In the genomic region with DNA sequence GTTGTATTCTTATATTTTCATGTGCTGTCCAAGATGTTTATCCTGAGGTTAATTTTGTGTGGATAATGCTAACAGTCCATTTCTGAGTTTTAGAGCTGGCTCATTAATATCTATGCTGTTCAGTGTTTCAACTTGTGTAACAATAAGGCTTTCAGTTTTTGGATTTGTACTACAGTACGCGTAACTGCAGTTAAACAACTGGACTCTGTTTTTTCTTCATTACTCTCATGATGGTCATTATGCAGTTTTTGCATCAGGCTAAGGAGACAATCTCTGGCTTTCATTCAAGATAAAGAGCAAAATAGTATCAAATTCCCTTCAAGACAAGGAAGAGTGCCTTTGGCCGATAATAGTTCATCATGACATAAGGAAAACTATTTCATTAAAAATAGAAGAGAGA, we compare ENCODE assay signal across 23 cellular contexts.
DNase-seq lines count a peak whose midpoint lies in the region; ATAC-seq and TF ChIP-seq lines count a peak whose summit lies in the region.
"Had no signal": no experiment of that assay in that cellular context is flagged by ENCODE, and none has a peak within 500 bp of the region (broad histone marks: within the 10 kb centered on the region; RNA-seq: fewer than 3 reads in every experiment).

No MANE protein-coding gene starts in this region.

- H3K27ac Mint-ChIP-seq in mesothelial cell of epicardium, result peak overlapping the region; percentile 44
- H3K27ac Mint-ChIP-seq in activated CD4-positive, alpha-beta T cell treated with anti-CD3 and anti-CD28 coated beads, Interleukin-2, amount 10 ng/mL, durations not matched to agents 24 days and 14 days, result no peak overlapping the region
- H3K27ac Mint-ChIP-seq: CD14-positive monocyte; CD4-positive, alpha-beta T cell; CD8-positive, alpha-beta memory T cell; HFFc6 had no signal

- no peaks in the 10 kb centered on the region for H3K27me3 ChIP-seq in endocrine pancreas (ENCODE audit: control insufficient read depth, insufficient read depth, low read length)
- H3K27me3 ChIP-seq: BE2C; BLaER1 treated with 17β-estradiol and CSF1 and Interleukin-3, amounts not matched to agents 10 nM and 100 nM had no signal

- H3K4me1 ChIP-seq in endocrine pancreas (ENCODE audit: control insufficient read depth, insufficient read depth, low read length), result peaks cover 3% of the 10 kb centered on the region
- H3K4me1 ChIP-seq: A549, BE2C had no signal

- no peaks in the 10 kb centered on the region for H3K27me3 Mint-ChIP-seq in mesothelial cell of epicardium (ENCODE audit: low read depth)
- no peaks in the 10 kb centered on the region for H3K27me3 Mint-ChIP-seq in activated CD4-positive, alpha-beta T cell treated with anti-CD3 and anti-CD28 coated beads, Interleukin-2, amount 10 ng/mL, durations not matched to agents 24 days and 14 days
- H3K27me3 Mint-ChIP-seq: CD4-positive, alpha-beta T cell; CD8-positive, alpha-beta memory T cell had no signal

- TF ChIP-seq CTCF in mesothelial cell of epicardium (IDR thresholded peaks at IDR 0.05; ENCODE audit: unreplicated experiment), result no peak

- no peaks in the 10 kb centered on the region for H3K36me3 ChIP-seq in endocrine pancreas (ENCODE audit: control insufficient read depth, insufficient read depth, low read length)
- H3K36me3 ChIP-seq: BE2C; BLaER1 treated with 17β-estradiol and CSF1 and Interleukin-3, amounts not matched to agents 10 nM and 100 nM; HAP-1 had no signal

- peak; percentile 73 for ATAC-seq in sciatic nerve
- ATAC-seq: A549 had no signal

- H3K36me3 Mint-ChIP-seq in mesothelial cell of epicardium, result peaks cover 17% of the 10 kb centered on the region
- no peaks in the 10 kb centered on the region for H3K36me3 Mint-ChIP-seq in activated CD4-positive, alpha-beta T cell treated with anti-CD3 and anti-CD28 coated beads, Interleukin-2, amount 10 ng/mL, durations not matched to agents 24 days and 14 days (ENCODE audit: low read depth)
- H3K36me3 Mint-ChIP-seq: CD14-positive monocyte had no signal

- no peak overlapping the region for H3K4me3 Mint-ChIP-seq in mesothelial cell of epicardium
- H3K4me3 Mint-ChIP-seq in activated CD4-positive, alpha-beta T cell treated with anti-CD3 and anti-CD28 coated beads, Interleukin-2, amount 10 ng/mL, durations not matched to agents 24 days and 14 days, result no peak overlapping the region
- H3K4me3 Mint-ChIP-seq: CD14-positive monocyte; CD4-positive, alpha-beta T cell; CD8-positive, alpha-beta memory T cell; HFFc6 had no signal

- no peak overlapping the region for H3K9ac ChIP-seq in endocrine pancreas (ENCODE audit: control insufficient read depth, insufficient read depth, low read length)
- H3K9ac ChIP-seq: BLaER1 treated with 17β-estradiol and CSF1 and Interleukin-3, amounts not matched to agents 10 nM and 100 nM had no signal

- peak overlapping the region; percentile 29 for H3K4me3 ChIP-seq in endocrine pancreas (ENCODE audit: control insufficient read depth, insufficient read depth, low read length)
- H3K4me3 ChIP-seq: A549; BLaER1 treated with 17β-estradiol and CSF1 and Interleukin-3, amounts not matched to agents 10 nM and 100 nM; HAP-1 had no signal

- peaks cover 11% of the 10 kb centered on the region for H3K4me1 Mint-ChIP-seq in mesothelial cell of epicardium
- H3K4me1 Mint-ChIP-seq in activated CD4-positive, alpha-beta T cell treated with anti-CD3 and anti-CD28 coated beads, Interleukin-2, amount 10 ng/mL, durations not matched to agents 24 days and 14 days, result no peaks in the 10 kb centered on the region
- H3K4me1 Mint-ChIP-seq: CD14-positive monocyte; CD8-positive, alpha-beta memory T cell had no signal

- intact Hi-C loops in sciatic nerve (cut with DNase I), result no loop called here
- intact Hi-C loops in activated CD4-positive, alpha-beta T cell treated with anti-CD3 and anti-CD28 coated beads, Interleukin-2, amount 10 ng/mL, durations not matched to agents 24 days and 14 days (cut with micrococcal nuclease), result no loop called here

- H3K9me3 ChIP-seq in endocrine pancreas (ENCODE audit: control insufficient read depth, low read length), result no peaks in the 10 kb centered on the region
- H3K9me3 ChIP-seq: A549; BE2C; BLaER1 treated with 17β-estradiol and CSF1 and Interleukin-3, amounts not matched to agents 10 nM and 100 nM; HAP-1 had no signal

- H3K9me3 Mint-ChIP-seq in mesothelial cell of epicardium, result peaks cover 18% of the 10 kb centered on the region
- peaks cover 16% of the 10 kb centered on the region for H3K9me3 Mint-ChIP-seq in activated CD4-positive, alpha-beta T cell treated with anti-CD3 and anti-CD28 coated beads, Interleukin-2, amount 10 ng/mL, durations not matched to agents 24 days and 14 days

- DNase-seq in COLO829 (ENCODE audit: low spot score) (peak; percentile 40), mesothelial cell of epicardium (ENCODE audit: low spot score in 2 of 2, unreplicated experiment in 2 of 2) (no peak), sciatic nerve (ENCODE audit: low spot score) (no peak), islet precursor cell (no peak)
- no peak for DNase-seq in activated CD8-positive, alpha-beta memory T cell treated with anti-CD3 and anti-CD28 coated beads for 24 hours
- no peak for DNase-seq in activated CD4-positive, alpha-beta T cell treated with anti-CD3 and anti-CD28 coated beads, Interleukin-2, amount 10 ng/mL, durations not matched to agents 24 days and 14 days
- DNase-seq: 8988T; ACHN; AML-193; BE2C; Calu3; CD4-positive, alpha-beta T cell; CD8-positive, alpha-beta memory T cell; COR-L47; DMS53; DND-41; GOT3; HFFc6 had no signal
